ENCODE assay signal across 10 cellular contexts in genomic region chr11:317668-318406, GRCh38. TPM values are rescaled to one million over a fixed set of nuclear protein-coding genes. Genes with fewer than 3 reads are reported as not detected.
DNase-seq lines count a peak whose midpoint lies in the region; ATAC-seq and TF ChIP-seq lines count a peak whose summit lies in the region.
"Not testable (repeated sequence)": the region's sequence is repeated elsewhere in the genome, so short reads cannot be mapped to it uniquely, and the experiment has no call there.
"Had no signal": no experiment of that assay in that cellular context is flagged by ENCODE, and none has a peak within 500 bp of the region (broad histone marks: within the 10 kb centered on the region; RNA-seq: fewer than 3 reads in every experiment).

No MANE protein-coding gene starts in this region.

- not testable (repeated sequence) for H3K27me3 Mint-ChIP-seq in naive thymus-derived CD4-positive, alpha-beta T cell; stimulated activated memory B cell treated with anti-CD40 and anti-IgM and Interleukin-4, amounts not matched to agents 10 μg/mL and 1 μg/mL and 100 μg/mL, for 72 hours

- peak overlapping the region; percentile 85 to 98 (median 93) for H3K4me3 Mint-ChIP-seq in naive thymus-derived CD4-positive, alpha-beta T cell
- not testable (repeated sequence) for H3K4me3 Mint-ChIP-seq in stimulated activated memory B cell treated with anti-CD40 and anti-IgM and Interleukin-4, amounts not matched to agents 10 μg/mL and 1 μg/mL and 100 μg/mL, for 72 hours

- H3K9me3 ChIP-seq in KOPT-K1 (ENCODE audit: insufficient read depth, low read length, poor library complexity, severe bottlenecking); right atrium auricular region; naive thymus-derived CD4-positive, alpha-beta T cell (ENCODE audit: control insufficient read depth in 2 of 3, low read length in 3 of 3): not testable (repeated sequence)

- ATAC-seq in naive thymus-derived CD4-positive, alpha-beta T cell; stimulated activated memory B cell treated with anti-CD40 and anti-IgM and Interleukin-4, amounts not matched to agents 10 μg/mL and 1 μg/mL and 100 μg/mL, for 72 hours: not testable (repeated sequence)

- CTCF ChIA-PET in AG04449 (lab: Yijun Ruan, JAX): interaction anchor here (0.8 to 4.5 kb wide), 10 partner anchors 9 to 131 kb away, joined by 3 to 45 read pairs (median 10); partner anchors contain the start of gene IFITM2
- CTCF ChIA-PET in naive thymus-derived CD4-positive, alpha-beta T cell (lab: Charles Lee): interaction anchor here (1.3 to 3.5 kb wide), 10 partner anchors 9 to 130 kb away, joined by 3 to 36 read pairs (median 6); partner anchors contain the start of gene IFITM2

- peaks cover 0 to 47% (median 19%) of the 10 kb centered on the region in 5 donors for H3K36me3 Mint-ChIP-seq in naive thymus-derived CD4-positive, alpha-beta T cell
- H3K36me3 Mint-ChIP-seq in stimulated activated memory B cell treated with anti-CD40 and anti-IgM and Interleukin-4, amounts not matched to agents 10 μg/mL and 1 μg/mL and 100 μg/mL, for 72 hours: not testable (repeated sequence)

- not testable (repeated sequence) for TF ChIP-seq CTCF in AG04449 (IDR thresholded peaks at IDR 0.05; ENCODE audit: insufficient read depth, low read length, missing control alignments); choroid plexus epithelial cell (conservative IDR thresholded peaks at IDR 0.05; ENCODE audit: low read depth, low read length); right atrium auricular region (IDR thresholded peaks at IDR 0.05)

- not testable (repeated sequence) for H3K27me3 ChIP-seq in right atrium auricular region; naive thymus-derived CD4-positive, alpha-beta T cell (ENCODE audit: control insufficient read depth in 2 of 2, insufficient read depth in 2 of 2, low read length in 2 of 2)

- POLR2A ChIA-PET in AG04449 (lab: Yijun Ruan, JAX): interaction anchor here (1.1 to 1.8 kb wide), 2 partner anchors 10 to 38 kb away, joined by 3 to 7 read pairs; partner anchors contain the start of gene IFITM2
- POLR2A ChIA-PET in naive thymus-derived CD4-positive, alpha-beta T cell (lab: Charles Lee): interaction anchor here (0.6 to 6.9 kb wide), 23 partner anchors 8 to 111 kb away, joined by 3 to 54 read pairs (median 6); partner anchors contain the start of genes BET1L, NLRP6, PGGHG and PSMD13

- peak; percentile 43 for TF ChIP-seq POLR2A in GM19193 (IDR thresholded peaks at IDR 0.05; ENCODE audit: extremely low read depth, insufficient read depth, insufficient read length)

- intact Hi-C loops in naive thymus-derived CD4-positive, alpha-beta T cell (cut with micrococcal nuclease): not testable (repeated sequence)

- H3K4me3 ChIP-seq in AG04449 (ENCODE audit: low read depth, low read length): peak overlapping the region; percentile 38
- H3K4me3 ChIP-seq in choroid plexus epithelial cell (ENCODE audit: low read depth, low read length): peak overlapping the region; percentile 30
- peak overlapping the region in 1 of 2 donors; percentile 37 for H3K4me3 ChIP-seq in right atrium auricular region
- H3K4me3 ChIP-seq in naive thymus-derived CD4-positive, alpha-beta T cell (ENCODE audit: low read length): peak overlapping the region; percentile 71

- peak overlapping the region; percentile 88 to 98 (median 95) for H3K27ac Mint-ChIP-seq in naive thymus-derived CD4-positive, alpha-beta T cell
- peak overlapping the region; percentile 59 for H3K27ac Mint-ChIP-seq in stimulated activated memory B cell treated with anti-CD40 and anti-IgM and Interleukin-4, amounts not matched to agents 10 μg/mL and 1 μg/mL and 100 μg/mL, for 72 hours

- H3K4me1 Mint-ChIP-seq in naive thymus-derived CD4-positive, alpha-beta T cell: peaks cover 20 to 39% (median 32%) of the 10 kb centered on the region in 7 donors
- peaks cover 56% of the 10 kb centered on the region for H3K4me1 Mint-ChIP-seq in stimulated activated memory B cell treated with anti-CD40 and anti-IgM and Interleukin-4, amounts not matched to agents 10 μg/mL and 1 μg/mL and 100 μg/mL, for 72 hours

- DNase-seq in AG04449 (ENCODE audit: low read depth, low spot score); right atrium auricular region (ENCODE audit: low spot score): not testable (repeated sequence)
- peak; percentile 48 for DNase-seq in activated T-cell treated with anti-CD3 and anti-CD28 coated beads, Interleukin-2, amount 50 U/mL, for 1 hour
- peak; percentile 20 for DNase-seq in choroid plexus epithelial cell (ENCODE audit: low read depth)
- peak in 2 of 9 donors; percentile 7 to 55 for DNase-seq in naive thymus-derived CD4-positive, alpha-beta T cell

- peaks cover 16% of the 10 kb centered on the region for H3K36me3 ChIP-seq in KOPT-K1 (ENCODE audit: insufficient read depth, low read length)
- H3K36me3 ChIP-seq in right atrium auricular region: not testable (repeated sequence)
- H3K36me3 ChIP-seq in naive thymus-derived CD4-positive, alpha-beta T cell (ENCODE audit: control insufficient read depth in 2 of 3, insufficient read depth in 3 of 3, low read length in 3 of 3): peaks cover 0 to 19% (median 8%) of the 10 kb centered on the region in 3 experiments

- H3K27ac ChIP-seq in KOPT-K1 (ENCODE audit: low read depth, low read length, poor library complexity, severe bottlenecking): peak overlapping the region; percentile 99
- peak overlapping the region; percentile 84 to 88 for H3K27ac ChIP-seq in right atrium auricular region
- H3K27ac ChIP-seq in naive thymus-derived CD4-positive, alpha-beta T cell (ENCODE audit: low read depth, low read length): peak overlapping the region; percentile 95

- not testable (repeated sequence) for H3K9me3 Mint-ChIP-seq in naive thymus-derived CD4-positive, alpha-beta T cell; stimulated activated memory B cell treated with anti-CD40 and anti-IgM and Interleukin-4, amounts not matched to agents 10 μg/mL and 1 μg/mL and 100 μg/mL, for 72 hours

- peaks cover 0 to 35% of the 10 kb centered on the region in 2 donors for H3K4me1 ChIP-seq in right atrium auricular region
- H3K4me1 ChIP-seq in naive thymus-derived CD4-positive, alpha-beta T cell (ENCODE audit: control insufficient read depth in 2 of 2, insufficient read depth in 2 of 2, low read length in 2 of 2): peaks cover 4 to 17% of the 10 kb centered on the region in 2 donors

RNA-seq across cellular contexts. Expression of gene IFITM3, which starts 2.8 kb away (rescaled TPM):
- 100 to 1,000 TPM; 156 to 372 TPM for total RNA-seq in right atrium auricular region
- 10 to 100 TPM in 3 of 5 experiments, 1 to 10 TPM in 2; 6.7 to 43.1 (median 13.2) TPM for total RNA-seq in naive thymus-derived CD4-positive, alpha-beta T cell
- 100 to 1,000 TPM in 1 of 2 donors, 1 to 10 TPM in 1; 5.1 to 194 TPM for polyA plus RNA-seq in naive thymus-derived CD4-positive, alpha-beta T cell

RNA-seq across cellular contexts. Expression of gene IFITM1, which starts 4.0 kb away (rescaled TPM):
- 100 to 1,000 TPM in 1 of 2 donors, 10 to 100 TPM in 1; 82.3 to 241 TPM for total RNA-seq in right atrium auricular region
- total RNA-seq in naive thymus-derived CD4-positive, alpha-beta T cell: 100 to 1,000 TPM in 4 of 5 experiments, 10 to 100 TPM in 1; 97.4 to 985 (median 241) TPM
- polyA plus RNA-seq in naive thymus-derived CD4-positive, alpha-beta T cell: 1,000 to 10,000 TPM; 1,878 to 2,355 TPM

RNA-seq across cellular contexts. Expression of gene IFITM2, which starts 10.2 kb away (rescaled TPM):
- total RNA-seq in right atrium auricular region: 100 to 1,000 TPM; 120 to 296 TPM
- 1,000 to 10,000 TPM in 1 of 5 experiments, 100 to 1,000 TPM in 4; 143 to 1,924 (median 528) TPM for total RNA-seq in naive thymus-derived CD4-positive, alpha-beta T cell
- 1,000 to 10,000 TPM; 2,860 to 3,315 TPM for polyA plus RNA-seq in naive thymus-derived CD4-positive, alpha-beta T cell

RNA-seq across cellular contexts. Expression of gene IFITM5, which starts 18.5 kb away (rescaled TPM):
- not detected for total RNA-seq in right atrium auricular region
- total RNA-seq in naive thymus-derived CD4-positive, alpha-beta T cell: not detected
- polyA plus RNA-seq in naive thymus-derived CD4-positive, alpha-beta T cell: not detected
- total RNA-seq: A673, epithelial cell of proximal tubule had no signal

RNA-seq across cellular contexts. Expression of gene PGGHG, which starts 28.9 kb away (rescaled TPM):
- 1 to 10 TPM; 4.9 to 9.4 TPM for total RNA-seq in right atrium auricular region
- total RNA-seq in naive thymus-derived CD4-positive, alpha-beta T cell: 100 to 1,000 TPM; 325 to 656 (median 348) TPM
- 10 to 100 TPM in 1 of 2 donors, 1 to 10 TPM in 1; 5.1 to 11.7 TPM for polyA plus RNA-seq in naive thymus-derived CD4-positive, alpha-beta T cell
